11 cellular contexts compared by ENCODE assay signal in the genomic region with DNA sequence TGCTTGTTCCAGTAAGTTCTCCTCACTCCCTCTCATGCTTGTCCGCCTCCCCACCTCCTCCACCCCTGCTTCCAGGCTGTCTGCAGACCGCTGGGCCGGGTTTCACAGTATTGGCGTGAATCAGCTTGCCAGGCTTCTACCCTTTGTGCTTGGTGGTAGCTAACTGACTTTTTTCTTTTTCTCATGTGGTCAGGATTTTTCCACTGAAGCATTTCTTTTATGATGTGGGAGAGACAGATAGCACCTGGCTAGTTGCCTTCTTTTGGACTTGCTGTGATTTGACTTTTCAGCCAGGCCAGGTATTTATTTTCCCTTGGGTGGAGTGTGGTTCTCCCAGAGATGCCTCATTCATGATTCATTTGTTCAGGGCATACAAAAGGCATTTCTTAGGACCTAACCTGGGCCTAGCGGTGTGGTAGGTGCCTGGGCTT.
A peak's percentile ranks its signal among the peaks of the same experiment; 100 is the strongest.
DNase-seq lines count a peak whose midpoint lies in the region; ATAC-seq and TF ChIP-seq lines count a peak whose summit lies in the region.
"Had no signal": no experiment of that assay in that cellular context is flagged by ENCODE, and none has a peak within 500 bp of the region (broad histone marks: within the 10 kb centered on the region; RNA-seq: fewer than 3 reads in every experiment).

No MANE protein-coding gene starts in this region.

- H3K4me2 ChIP-seq in PC-3 (ENCODE audit: low read length) = peak overlapping the region; percentile 27; the same call in 1 of the 2 replicates

- H3K36me3 Mint-ChIP-seq in CD8-positive, alpha-beta memory T cell = peaks cover 7 to 66% (median 19%) of the 10 kb centered on the region in 3 donors
- no peaks in the 10 kb centered on the region for H3K36me3 Mint-ChIP-seq in Calu3 (ENCODE audit: insufficient read depth, unreplicated experiment)
- H3K36me3 Mint-ChIP-seq in activated T-cell treated with anti-CD3 and anti-CD28 coated beads, Interleukin-2, amount 50 U/mL, for 4 hours (ENCODE audit: insufficient read depth) = peaks cover 43% of the 10 kb centered on the region

- H3K9me3 ChIP-seq in CD8-positive, alpha-beta memory T cell (ENCODE audit: low read length) = no peaks in the 10 kb centered on the region
- H3K9me3 ChIP-seq in PC-3 (ENCODE audit: low read length) = no peaks in the 10 kb centered on the region
- H3K9me3 ChIP-seq in neutrophil = no peaks in the 10 kb centered on the region

- TF ChIP-seq CTCF in PC-3 (conservative IDR thresholded peaks at IDR 0.05; ENCODE audit: low read depth, low read length) = no peak
- TF ChIP-seq CTCF in neutrophil (IDR thresholded peaks at IDR 0.05) = no peak
- no peak for TF ChIP-seq CTCF in Calu3 (IDR thresholded peaks at IDR 0.05; ENCODE audit: unreplicated experiment)

- CTCF ChIA-PET in CD8-positive, alpha-beta memory T cell (lab: Charles Lee) = interaction anchor here (0.5 to 3.3 kb wide), 3 partner anchors 11 to 141 kb away, joined by 3 to 11 read pairs (median 3); no protein-coding TSS in a partner anchor
- CTCF ChIA-PET in PC-3 (lab: Charles Lee) = no interaction called here
- CTCF ChIA-PET in Calu3 (lab: Charles Lee) = interaction anchor here (0.6 to 0.7 kb wide), 4 partner anchors 30 to 916 kb away, joined by 4 to 6 read pairs (median 4); no protein-coding TSS in a partner anchor

- DNase-seq in CD8-positive, alpha-beta memory T cell = no peak
- DNase-seq in PC-3 (peak; percentile 94), GM19238 (ENCODE audit: insufficient read length, low spot score) (no peak), hippocampal formation (lab: John Stamatoyannopoulos, UW) (no peak), Calu3 (no peak)
- no peak for DNase-seq in activated T-cell treated with anti-CD3 and anti-CD28 coated beads, Interleukin-2, amount 50 U/mL, for 4 hours
- DNase-seq: MV-4-11, retina had no signal

- peak overlapping the region; percentile 47 for H3K9ac ChIP-seq in PC-3 (ENCODE audit: low read length)

- no peak overlapping the region for H3K4me3 Mint-ChIP-seq in CD8-positive, alpha-beta memory T cell
- H3K4me3 Mint-ChIP-seq in Calu3 (ENCODE audit: low read depth, unreplicated experiment) = no peak overlapping the region
- no peak overlapping the region for H3K4me3 Mint-ChIP-seq in activated T-cell treated with anti-CD3 and anti-CD28 coated beads, Interleukin-2, amount 50 U/mL, for 4 hours
- H3K4me3 Mint-ChIP-seq: activated naive CD8-positive, alpha-beta T cell had no signal

- peaks cover 62 to 85% (median 78%) of the 10 kb centered on the region in 3 donors for H3K4me1 Mint-ChIP-seq in CD8-positive, alpha-beta memory T cell
- no peaks in the 10 kb centered on the region for H3K4me1 Mint-ChIP-seq in Calu3 (ENCODE audit: low read depth, unreplicated experiment)
- H3K4me1 Mint-ChIP-seq in activated T-cell treated with anti-CD3 and anti-CD28 coated beads, Interleukin-2, amount 50 U/mL, for 4 hours (ENCODE audit: low read depth) = peaks cover 61% of the 10 kb centered on the region

- no peaks in the 10 kb centered on the region for H3K27me3 Mint-ChIP-seq in CD8-positive, alpha-beta memory T cell
- no peaks in the 10 kb centered on the region for H3K27me3 Mint-ChIP-seq in Calu3 (ENCODE audit: unreplicated experiment)
- no peaks in the 10 kb centered on the region for H3K27me3 Mint-ChIP-seq in activated T-cell treated with anti-CD3 and anti-CD28 coated beads, Interleukin-2, amount 50 U/mL, for 4 hours (ENCODE audit: low read depth)
- H3K27me3 Mint-ChIP-seq: activated naive CD8-positive, alpha-beta T cell had no signal

- ATAC-seq in PC-3 (peak; percentile 89), esophagus mucosa (peak; percentile 73)
- ATAC-seq in activated T-cell treated with anti-CD3 and anti-CD28 coated beads, Interleukin-2, amount 50 U/mL, for 4 hours = no peak

- POLR2A ChIA-PET in CD8-positive, alpha-beta memory T cell (lab: Charles Lee) = no interaction called here
- POLR2A ChIA-PET in PC-3 (lab: Charles Lee; ENCODE audit: unreplicated experiment) = no interaction called here

- no peaks in the 10 kb centered on the region for H3F3A ChIP-seq in PC-3 (ENCODE audit: low read length, unreplicated experiment)

- no peaks in the 10 kb centered on the region for H3K79me2 ChIP-seq in PC-3 (ENCODE audit: low read length)

- peak overlapping the region in 7 of 8 donors; percentile 10 to 81 (median 51) for H3K27ac Mint-ChIP-seq in CD8-positive, alpha-beta memory T cell
- no peak overlapping the region for H3K27ac Mint-ChIP-seq in Calu3 (ENCODE audit: unreplicated experiment)

- BruUV-seq in PC-3 (replicated peaks; lab: Mats Ljungman, UMichigan) (no TSS peak), Calu3 (replicated peaks; lab: Mats Ljungman, UMichigan) (no TSS peak)

- H4K20me1 ChIP-seq in PC-3 (ENCODE audit: low read length) = no peaks in the 10 kb centered on the region

- peaks cover 10% of the 10 kb centered on the region for H3K36me3 ChIP-seq in CD8-positive, alpha-beta memory T cell (ENCODE audit: insufficient read depth, low read length)
- H3K36me3 ChIP-seq in PC-3 (ENCODE audit: low read depth, low read length) (0 out of 2 replicates have a peak, but pooled peaks cover 3% of the 10 kb centered on the region), neutrophil (no peaks in the 10 kb centered on the region)

- H3K9me2 ChIP-seq in PC-3 (replicated peaks; ENCODE audit: low read length) = no peaks in the 10 kb centered on the region

- H3K9me3 Mint-ChIP-seq in CD8-positive, alpha-beta memory T cell = no peaks in the 10 kb centered on the region
- H3K9me3 Mint-ChIP-seq in Calu3 (ENCODE audit: low read depth, unreplicated experiment) = no peaks in the 10 kb centered on the region
- no peaks in the 10 kb centered on the region for H3K9me3 Mint-ChIP-seq in activated T-cell treated with anti-CD3 and anti-CD28 coated beads, Interleukin-2, amount 50 U/mL, for 4 hours

- no peak overlapping the region for H3K27ac ChIP-seq in CD8-positive, alpha-beta memory T cell (ENCODE audit: low read depth, low read length)
- H3K27ac ChIP-seq in PC-3 (ENCODE audit: low read length) = peak overlapping the region; percentile 91
- H3K27ac ChIP-seq in neutrophil = peak overlapping the region; percentile 84

- H2AFZ ChIP-seq in PC-3 (ENCODE audit: low read length) = no peak overlapping the region

- H3K4me3 ChIP-seq in CD8-positive, alpha-beta memory T cell (ENCODE audit: low read length) = no peak overlapping the region
- H3K4me3 ChIP-seq in PC-3 (ENCODE audit: low read length) (no peak overlapping the region), neutrophil (ENCODE audit: low read depth in 1 of 2, low read length in 1 of 2) (no peak overlapping the region)

- no peaks in the 10 kb centered on the region for H3K27me3 ChIP-seq in CD8-positive, alpha-beta memory T cell (ENCODE audit: insufficient read depth, low read length, poor library complexity, severe bottlenecking)
- H3K27me3 ChIP-seq in PC-3 (ENCODE audit: low read length) (no peaks in the 10 kb centered on the region), neutrophil (no peaks in the 10 kb centered on the region)

- intact Hi-C loops in PC-3 (cut with micrococcal nuclease) = loop anchor here (2.0 kb wide), 1 partner anchor 72 kb away; no protein-coding TSS in a partner anchor
- intact Hi-C loops in Calu3 (cut with micrococcal nuclease; ENCODE audit: unreplicated experiment) = no loop called here

- no peaks in the 10 kb centered on the region for H3K4me1 ChIP-seq in CD8-positive, alpha-beta memory T cell (ENCODE audit: insufficient read depth, low read length)
- H3K4me1 ChIP-seq in PC-3 (ENCODE audit: insufficient read depth, low read length) (peaks cover 33% of the 10 kb centered on the region), neutrophil (ENCODE audit: control insufficient read depth in 1 of 2, insufficient read depth in 1 of 2, low read depth in 1 of 2, low read length in 1 of 2) (peaks cover 38 to 46% of the 10 kb centered on the region in 2 experiments)

Comparison
In these comparisons a context has a peak if more than half of its experiments do, and no peak if none do; other contexts are left out.
1. ATAC-seq: peak in PC-3 (single experiment) and esophagus mucosa (single experiment); none in activated T-cell treated with anti-CD3 and anti-CD28 coated beads, Interleukin-2, amount 50 U/mL, for 4 hours (0 of 2).